13 cellular contexts compared by ENCODE assay signal in the genomic region with DNA sequence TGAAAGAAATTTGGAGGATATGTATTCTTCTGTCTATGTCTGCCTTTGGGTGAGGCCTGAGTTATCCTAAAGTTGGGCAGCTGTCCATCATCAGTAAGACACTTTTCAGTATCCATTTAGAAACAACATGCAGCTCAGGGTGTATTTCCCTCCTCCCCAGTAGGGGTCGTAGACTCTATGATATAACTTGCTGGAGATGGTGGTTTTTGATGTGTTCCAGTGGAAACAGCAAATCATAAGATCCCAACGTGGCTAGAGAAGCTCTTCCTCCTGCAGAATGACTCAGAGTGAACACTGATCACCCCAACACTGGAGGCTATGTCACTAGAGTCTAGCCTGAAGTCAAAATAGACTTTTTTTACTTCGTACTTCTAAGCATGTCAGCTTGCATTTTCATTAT.
A peak's percentile ranks its signal among the peaks of the same experiment; 100 is the strongest.
DNase-seq lines count a peak whose midpoint lies in the region; ATAC-seq and TF ChIP-seq lines count a peak whose summit lies in the region.
"Had no signal": no experiment of that assay in that cellular context is flagged by ENCODE, and none has a peak within 500 bp of the region (broad histone marks: within the 10 kb centered on the region; RNA-seq: fewer than 3 reads in every experiment).

No MANE protein-coding gene starts in this region.

- H3K4me1 Mint-ChIP-seq in mesothelial cell of epicardium, result no peaks in the 10 kb centered on the region
- H3K4me1 Mint-ChIP-seq: central memory CD8-positive, alpha-beta T cell had no signal

- H4K20me1 ChIP-seq in Karpas-422 (ENCODE audit: insufficient read depth, low read depth, low read length), result no peaks in the 10 kb centered on the region

- H3K4me3 Mint-ChIP-seq in mesothelial cell of epicardium, result no peak overlapping the region
- H3K4me3 Mint-ChIP-seq: central memory CD8-positive, alpha-beta T cell had no signal

- no peaks in the 10 kb centered on the region for H3K36me3 Mint-ChIP-seq in mesothelial cell of epicardium

- ATAC-seq in GM21529 (IDR thresholded peaks at IDR 0.05; ENCODE audit: unreplicated experiment), result no peak
- no peak for ATAC-seq in HG03521 (IDR thresholded peaks at IDR 0.05; ENCODE audit: unreplicated experiment)

- H3K4me3 ChIP-seq in Karpas-422 (ENCODE audit: low read length), result no peak overlapping the region
- H3K4me3 ChIP-seq: tibial artery had no signal

- no peak overlapping the region for H3K9ac ChIP-seq in Karpas-422 (ENCODE audit: low read length)

- peak; percentile 23 for TF ChIP-seq CTCF in mesothelial cell of epicardium (IDR thresholded peaks at IDR 0.05; ENCODE audit: unreplicated experiment)

- no peak overlapping the region for H2AFZ ChIP-seq in Karpas-422 (ENCODE audit: low read length)

- H3K79me2 ChIP-seq in Karpas-422 (ENCODE audit: low read length), result no peaks in the 10 kb centered on the region

- H3K4me2 ChIP-seq in Karpas-422 (ENCODE audit: low read depth, low read length, poor library complexity, severe bottlenecking), result no peak overlapping the region

- no peaks in the 10 kb centered on the region for H3K4me1 ChIP-seq in Karpas-422 (ENCODE audit: low read length)
- H3K4me1 ChIP-seq: tibial artery had no signal

- H3K9me2 ChIP-seq in Karpas-422 (replicated peaks; ENCODE audit: insufficient read depth, low read length), result no peaks in the 10 kb centered on the region

- no peaks in the 10 kb centered on the region for H3K36me3 ChIP-seq in Karpas-422 (ENCODE audit: insufficient read depth, low read length)
- H3K36me3 ChIP-seq: tibial artery had no signal

- no peaks in the 10 kb centered on the region for H3K27me3 ChIP-seq in Karpas-422 (ENCODE audit: low read length)
- H3K27me3 ChIP-seq: tibial artery had no signal

- DNase-seq in NCI-H146 (lab: John Stamatoyannopoulos, UW), result peak; percentile 14
- no peak for DNase-seq in NCI-H146 treated with DMSO at 0.1 percent for 48 hours (lab: John Stamatoyannopoulos, UW; ENCODE audit: unreplicated experiment)
- DNase-seq in Karpas-422, result peak; percentile 63
- DNase-seq in SW480 (ENCODE audit: low spot score), result peak; percentile 32
- DNase-seq in mesothelial cell of epicardium (ENCODE audit: low spot score in 2 of 2, unreplicated experiment in 2 of 2), result no peak
- DNase-seq in putamen (ENCODE audit: low spot score), result no peak
- DNase-seq: head of caudate nucleus; NCI-H1436; stimulated activated CD4-positive, alpha-beta T cell treated with anti-CD3 and anti-CD28 coated beads, Interleukin-4, amount 100 ng/mL, for 1 hour; tibial artery had no signal

- peaks cover 41% of the 10 kb centered on the region for H3K9me3 ChIP-seq in Karpas-422 (ENCODE audit: low read length)
- H3K9me3 ChIP-seq: tibial artery had no signal

- H3K27ac Mint-ChIP-seq in mesothelial cell of epicardium, result no peak overlapping the region

- peaks cover 4% of the 10 kb centered on the region for H3K27me3 Mint-ChIP-seq in mesothelial cell of epicardium (ENCODE audit: low read depth)
- H3K27me3 Mint-ChIP-seq: central memory CD8-positive, alpha-beta T cell had no signal

- no peak overlapping the region for H3K27ac ChIP-seq in Karpas-422 (ENCODE audit: low read length)
- H3K27ac ChIP-seq: tibial artery had no signal

- peaks cover 19% of the 10 kb centered on the region for H3K9me3 Mint-ChIP-seq in mesothelial cell of epicardium
- H3K9me3 Mint-ChIP-seq: central memory CD8-positive, alpha-beta T cell had no signal

Comparison
In these comparisons a context has a peak if more than half of its experiments do, and no peak if none do; other contexts are left out.
1. DNase-seq: peak in NCI-H146 (single experiment), Karpas-422 (single experiment) and SW480 (single experiment); none in NCI-H146 treated with DMSO at 0.1 percent for 48 hours (single experiment), mesothelial cell of epicardium (0 of 2) and putamen (single experiment).